ENCODE assay signal across 22 cellular contexts in the genomic region with DNA sequence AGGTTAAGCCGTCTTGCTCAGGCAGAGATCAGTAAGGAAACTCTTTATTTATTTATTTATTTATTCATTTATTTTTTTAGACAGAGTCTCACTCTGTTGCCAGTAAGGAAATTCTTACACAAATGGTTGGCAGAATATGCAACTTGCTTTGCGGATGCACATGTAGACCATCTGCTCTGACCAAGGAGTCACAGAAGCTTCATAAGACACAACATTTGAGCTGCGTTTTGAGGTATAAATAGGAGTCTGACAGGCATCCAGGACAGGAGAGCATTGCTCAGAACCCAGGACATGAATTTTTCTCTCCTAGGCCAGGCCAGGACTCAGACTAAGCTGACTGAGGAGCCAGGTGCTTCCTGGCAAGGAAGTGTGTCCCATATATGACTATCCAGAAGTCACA. TPM values are rescaled to one million over a fixed set of nuclear protein-coding genes. Genes with fewer than 3 reads are reported as not detected.
DNase-seq lines count a peak whose midpoint lies in the region; TF ChIP-seq lines count a peak whose summit lies in the region.
"Had no signal": no experiment of that assay in that cellular context is flagged by ENCODE, and none has a peak within 500 bp of the region (broad histone marks: within the 10 kb centered on the region; RNA-seq: fewer than 3 reads in every experiment).

No MANE protein-coding gene starts in this region.

- no peak for TF ChIP-seq CTCF in tibial artery (IDR thresholded peaks at IDR 0.05)

- H3K27ac ChIP-seq in BLaER1 (peak overlapping the region; percentile 56), tibial artery (no peak overlapping the region)
- H3K27ac ChIP-seq in BLaER1 treated with 17β-estradiol and CSF1 and Interleukin-3, amounts not matched to agents 10 nM and 100 nM: peak overlapping the region in 6 of 11 experiments; percentile 23 to 68 (median 42); a peak in 10 of 22 replicates

- H3K36me3 ChIP-seq in BLaER1: no peaks in the 10 kb centered on the region
- H3K36me3 ChIP-seq in BLaER1 treated with 17β-estradiol and CSF1 and Interleukin-3, amounts not matched to agents 10 nM and 100 nM: no peaks in the 10 kb centered on the region
- no peaks in the 10 kb centered on the region for H3K36me3 ChIP-seq in tibial artery
- H3K36me3 ChIP-seq: BE2C had no signal

- no peak overlapping the region; the same call in 1 of the 2 replicates for H3K9ac ChIP-seq in BLaER1
- peak overlapping the region in 1 of 11 experiments; percentile 4; a peak in 2 of 22 replicates for H3K9ac ChIP-seq in BLaER1 treated with 17β-estradiol and CSF1 and Interleukin-3, amounts not matched to agents 10 nM and 100 nM

- H3K4me3 ChIP-seq in BLaER1 (no peak overlapping the region), tibial artery (no peak overlapping the region)
- no peak overlapping the region for H3K4me3 ChIP-seq in BLaER1 treated with 17β-estradiol and CSF1 and Interleukin-3, amounts not matched to agents 10 nM and 100 nM
- H3K4me3 ChIP-seq: GM12878 had no signal

- DNase-seq in dermis blood vessel endothelial cell: peak; percentile 40
- no peak for DNase-seq in HPDE6-E6E7 (ENCODE audit: extremely low spot score)
- DNase-seq in tibial artery: no peak
- no peak for DNase-seq in activated naive CD4-positive, alpha-beta T cell treated with anti-CD3 and anti-CD28 coated beads, Interleukin-2, amount 50 U/mL, for 16 hours
- DNase-seq: 8988T; ACHN; BE2C; C1 segment of cervical spinal cord; CD4-positive, alpha-beta memory T cell; CD4-positive, CD25-positive, alpha-beta regulatory T cell; CD8-positive, alpha-beta memory T cell; COR-L47; DMS 273 treated with DMSO at 0.1 percent for 48 hours; DMS153; DMS53; DMS79; DND-41; EL; GDM1 had no signal

- no peaks in the 10 kb centered on the region for H3K9me3 ChIP-seq in BLaER1
- H3K9me3 ChIP-seq in BLaER1 treated with 17β-estradiol and CSF1 and Interleukin-3, amounts not matched to agents 10 nM and 100 nM (replicated peaks in 1 of 11): no peaks in the 10 kb centered on the region
- H3K9me3 ChIP-seq in tibial artery: no peaks in the 10 kb centered on the region
- H3K9me3 ChIP-seq: BE2C had no signal

- intact Hi-C loops in tibial artery (cut with DNase I; ENCODE audit: low total_unique reads): no loop called here

- no peaks in the 10 kb centered on the region for H4K20me1 ChIP-seq in BLaER1
- H4K20me1 ChIP-seq in BLaER1 treated with 17β-estradiol and CSF1 and Interleukin-3, amounts not matched to agents 10 nM and 100 nM: no peaks in the 10 kb centered on the region

- peak overlapping the region; percentile 51 for H3K4me2 ChIP-seq in BLaER1
- peak overlapping the region in 10 of 11 experiments; percentile 15 to 73 (median 63); a peak in 17 of 22 replicates for H3K4me2 ChIP-seq in BLaER1 treated with 17β-estradiol and CSF1 and Interleukin-3, amounts not matched to agents 10 nM and 100 nM

- peaks cover 19% of the 10 kb centered on the region for H3K4me1 ChIP-seq in BLaER1
- peaks cover 0 to 24% (median 18%) of the 10 kb centered on the region in 10 experiments; a peak in 17 of 20 replicates for H3K4me1 ChIP-seq in BLaER1 treated with 17β-estradiol and CSF1 and Interleukin-3, amounts not matched to agents 10 nM and 100 nM
- no peaks in the 10 kb centered on the region for H3K4me1 ChIP-seq in tibial artery
- H3K4me1 ChIP-seq: BE2C had no signal

- H3K27me3 ChIP-seq in BLaER1 (no peaks in the 10 kb centered on the region), tibial artery (peaks cover 0 to 3% of the 10 kb centered on the region in 2 donors)
- no peaks in the 10 kb centered on the region for H3K27me3 ChIP-seq in BLaER1 treated with 17β-estradiol and CSF1 and Interleukin-3, amounts not matched to agents 10 nM and 100 nM

RNA-seq across cellular contexts. Expression of gene HLA-A, which starts 43.9 kb away (rescaled TPM):
- total RNA-seq in dermis blood vessel endothelial cell: 595 and 927 TPM in 2 replicates

Comparison
In these comparisons a context has a peak if more than half of its experiments do, and no peak if none do; other contexts are left out.
1. H3K27ac ChIP-seq: peak in BLaER1 (single experiment) and BLaER1 treated with 17β-estradiol and CSF1 and Interleukin-3, amounts not matched to agents 10 nM and 100 nM (6 of 11); none in tibial artery (0 of 2).